ENCODE assay signal across 27 cellular contexts in the genomic region with DNA sequence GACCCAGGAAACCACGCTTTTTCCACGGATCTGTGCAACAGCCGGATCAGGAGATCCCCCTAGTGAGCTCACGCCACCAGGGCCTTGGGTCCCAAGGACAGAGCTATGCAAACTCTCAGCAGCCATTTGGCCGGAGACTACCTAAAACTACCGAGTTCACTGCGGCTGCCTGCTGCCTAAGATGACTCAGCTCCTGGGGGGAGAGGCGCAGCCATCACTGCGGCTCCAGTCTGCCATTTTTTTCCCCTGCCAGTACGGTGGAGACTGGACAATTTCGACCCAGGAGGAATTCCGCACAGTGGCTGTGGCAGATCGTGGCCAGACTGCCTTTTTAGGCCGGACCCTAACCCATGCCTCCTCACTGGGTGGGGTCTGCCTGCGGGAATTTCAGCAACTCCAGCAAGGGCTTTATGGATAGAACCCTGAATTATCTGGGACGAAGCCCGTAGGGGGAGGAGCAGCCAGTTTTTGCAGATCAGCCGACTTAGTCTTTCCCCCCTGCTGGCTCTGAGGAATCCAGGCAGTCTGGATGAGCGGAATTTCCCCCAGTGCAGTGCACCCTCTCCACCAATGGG.
"Had no signal": no experiment of that assay in that cellular context is flagged by ENCODE, and none has a peak within 500 bp of the region (broad histone marks: within the 10 kb centered on the region; RNA-seq: fewer than 3 reads in every experiment).

No MANE protein-coding gene starts in this region.

- FAIRE-seq: keratinocyte, urothelium cell line had no signal

- H3K4me3 ChIP-seq: hepatocyte, left lung, lower lobe of right lung, pancreas, prostate gland, skin epidermis, stomach, thoracic aorta, tibial artery, upper lobe of right lung had no signal

- H3K36me3 ChIP-seq: left lung, lower lobe of right lung, neutrophil, pancreas, prostate gland, stomach, thoracic aorta, tibial artery, upper lobe of right lung had no signal

- H3K4me1 ChIP-seq: left lung, lower lobe of right lung, pancreas, stomach, tibial artery had no signal

- H3K27me3 ChIP-seq: hepatocyte, left lung, neutrophil, pancreas, stomach, tibial artery, upper lobe of right lung had no signal

- DNase-seq: left colon; lower lobe of right lung; mammary epithelial cell; mesenchymal stem cell; naive thymus-derived CD8-positive, alpha-beta T cell; retina; stimulated activated CD4-positive, alpha-beta T cell treated with anti-CD3 and anti-CD28 coated beads, Interleukin-12 subunit alpha, Interleukin-12 subunit beta, amount 100 ng/mL, for 4 hours; stimulated activated CD4-positive, alpha-beta T cell treated with anti-CD3 and anti-CD28 coated beads, Interleukin-15, amount 100 ng/mL, for 24 hours; stimulated activated CD4-positive, alpha-beta T cell treated with anti-CD3 and anti-CD28 coated beads, Interleukin-2, amount 100 ng/mL, for 24 hours; stimulated activated CD4-positive, alpha-beta T cell treated with anti-CD3 and anti-CD28 coated beads, Interleukin-4, amount 100 ng/mL, for 1 hour; stimulated activated naive B cell treated with anti-CD40 and anti-IgM and Interleukin-4, amounts not matched to agents 10 μg/mL and 1 μg/mL and 100 μg/mL, for 72 hours; stimulated activated naive CD8-positive, alpha-beta T cell treated with anti-CD3 and anti-CD28 coated beads, Interleukin-15, Interleukin-2, amounts not matched to agents 100 U/mL and 50 U/mL, for 24 hours; stomach; tibial artery; trophoblast cell; upper lobe of right lung had no signal

- H3K79me2 ChIP-seq: hepatocyte had no signal

- H2AFZ ChIP-seq: hepatocyte had no signal

- H3K4me2 ChIP-seq: hepatocyte had no signal

- H3K27ac ChIP-seq: hepatocyte, left lung, lower lobe of right lung, neutrophil, pancreas, prostate gland, skin epidermis, stomach, thoracic aorta, tibial artery, upper lobe of right lung had no signal

- H3K9me3 ChIP-seq: left lung, lower lobe of right lung, neutrophil, pancreas, prostate gland, thoracic aorta, tibial artery, upper lobe of right lung had no signal

- ATAC-seq: left colon; left lung; lower lobe of right lung; naive thymus-derived CD8-positive, alpha-beta T cell; pancreas; right cardiac atrium; sciatic nerve; stimulated activated naive B cell treated with anti-CD40 and anti-IgM and Interleukin-4, amounts not matched to agents 10 μg/mL and 1 μg/mL and 100 μg/mL, for 72 hours; stimulated activated naive CD8-positive, alpha-beta T cell treated with anti-CD3 and anti-CD28 coated beads, Interleukin-15, Interleukin-2, amounts not matched to agents 100 U/mL and 50 U/mL, for 24 hours; upper lobe of right lung had no signal
